Comparison of ENCODE assay signal across 1 cellular context in the genomic region with DNA sequence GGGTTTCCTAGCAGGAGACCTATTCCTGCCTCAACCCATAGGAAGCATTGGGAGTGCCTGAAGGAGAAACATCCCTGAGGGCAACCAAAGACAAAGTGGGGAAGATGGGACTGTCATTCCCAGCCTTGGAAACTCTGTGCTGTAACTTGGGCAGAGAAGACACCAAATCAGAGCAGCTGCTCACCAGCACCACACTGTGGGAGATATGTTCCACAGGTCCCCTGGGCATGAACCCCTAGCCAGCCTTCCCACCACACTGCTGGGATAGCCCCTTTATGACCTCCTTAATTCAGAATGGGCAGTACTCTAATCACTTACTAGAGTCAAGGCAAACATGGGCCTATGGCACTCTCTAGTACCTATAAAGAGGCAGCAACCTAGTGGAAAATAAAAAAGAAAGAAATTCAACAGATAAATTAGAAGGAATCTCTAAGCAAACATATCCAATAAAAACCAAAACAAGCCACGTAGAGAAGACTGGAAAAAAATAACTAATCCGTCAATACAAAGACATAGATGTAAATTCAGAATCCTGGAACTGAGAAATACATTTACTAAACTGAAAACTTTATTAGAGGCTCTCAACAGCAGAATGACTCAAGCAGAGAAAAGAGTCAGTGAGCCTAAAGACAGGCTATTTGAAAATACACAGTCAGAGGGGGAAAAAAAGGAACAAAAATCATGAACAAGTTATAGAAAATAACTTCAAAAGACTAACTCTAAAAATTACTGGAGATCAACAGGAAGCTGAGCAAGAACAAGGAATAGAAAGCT.
TF ChIP-seq lines count a peak whose summit lies in the region.

No MANE protein-coding gene starts in this region.

TF ChIP-seq in H1, 55 proteins besides CTCF, POLR2A, EP300 and RAD21:
- TF ChIP-seq PHF8 (conservative IDR thresholded peaks at IDR 0.05; ENCODE audit: low read depth, low read length), result no peak
- no peak for TF ChIP-seq SRF (IDR thresholded peaks at IDR 0.05; ENCODE audit: low read depth, low read length)
- no peak for TF ChIP-seq KDM4A (IDR thresholded peaks at IDR 0.05; ENCODE audit: low read depth, low read length, severe bottlenecking)
- TF ChIP-seq CHD1 (IDR thresholded peaks at IDR 0.05; ENCODE audit: low read depth, low read length), result no peak
- TF ChIP-seq, protein P1, sequence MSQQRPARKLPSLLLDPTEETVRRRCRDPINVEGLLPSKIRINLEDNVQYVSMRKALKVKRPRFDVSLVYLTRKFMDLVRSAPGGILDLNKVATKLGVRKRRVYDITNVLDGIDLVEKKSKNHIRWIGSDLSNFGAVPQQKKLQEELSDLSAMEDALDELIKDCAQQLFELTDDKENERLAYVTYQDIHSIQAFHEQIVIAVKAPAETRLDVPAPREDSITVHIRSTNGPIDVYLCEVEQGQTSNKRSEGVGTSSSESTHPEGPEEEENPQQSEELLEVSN (IDR thresholded peaks at IDR 0.05), result no peak
- no peak for TF ChIP-seq TBP (IDR thresholded peaks at IDR 0.05; ENCODE audit: low read depth, low read length)
- TF ChIP-seq CBX5 (IDR thresholded peaks at IDR 0.05; ENCODE audit: low read depth, low read length), result no peak
- no peak for TF ChIP-seq TAF1 (IDR thresholded peaks at IDR 0.05; ENCODE audit: low read depth, low read length)
- TF ChIP-seq RNF2 (IDR thresholded peaks at IDR 0.05; ENCODE audit: borderline replicate concordance, low read depth, low read length, missing control alignments, poor library complexity, severe bottlenecking), result no peak
- TF ChIP-seq TCF12 (IDR thresholded peaks at IDR 0.05; ENCODE audit: low read depth, low read length), result no peak
- no peak for TF ChIP-seq EGR1 (IDR thresholded peaks at IDR 0.05; ENCODE audit: borderline replicate concordance, low read depth, low read length)
- TF ChIP-seq SP1 (IDR thresholded peaks at IDR 0.05; ENCODE audit: low read depth, low read length), result no peak
- TF ChIP-seq ATF2 (IDR thresholded peaks at IDR 0.05; ENCODE audit: low read length), result no peak
- no peak for TF ChIP-seq JUND (IDR thresholded peaks at IDR 0.05; ENCODE audit: low read length)
- TF ChIP-seq RXRA (IDR thresholded peaks at IDR 0.05; ENCODE audit: insufficient read depth, low read depth, low read length), result no peak
- TF ChIP-seq BCL11A (IDR thresholded peaks at IDR 0.05; ENCODE audit: low read depth in 2 of 2, low read length in 2 of 2), result no peak
- no peak for TF ChIP-seq GABPA (IDR thresholded peaks at IDR 0.05; ENCODE audit: borderline replicate concordance, insufficient read depth, low read length)
- TF ChIP-seq ASH2L (IDR thresholded peaks at IDR 0.05; ENCODE audit: low read length), result no peak
TF ChIP-seq in H1: peak in this region for 0.
